ENCODE assay signal across 13 cellular contexts in the genomic region with DNA sequence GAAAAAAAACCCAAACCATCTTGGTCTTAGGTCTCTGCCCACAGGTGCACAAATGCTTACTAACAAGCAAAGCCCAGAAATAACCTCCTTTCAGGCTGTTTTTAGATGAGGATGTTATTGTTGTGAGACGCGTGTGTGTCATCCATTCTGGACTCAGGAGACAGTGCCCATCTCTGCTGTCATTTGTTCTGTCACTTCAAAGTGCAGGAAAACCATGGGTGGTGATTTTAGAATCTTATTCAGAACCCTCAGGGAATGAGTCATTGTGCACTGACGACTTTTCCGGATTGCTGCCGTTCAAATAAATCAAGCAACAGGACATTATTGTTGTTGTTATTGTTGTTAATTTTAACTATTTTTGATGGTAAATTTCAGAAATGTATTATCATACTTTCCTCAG.
DNase-seq lines count a peak whose midpoint lies in the region; ATAC-seq, FAIRE-seq and TF ChIP-seq lines count a peak whose summit lies in the region.
"Had no signal": no experiment of that assay in that cellular context is flagged by ENCODE, and none has a peak within 500 bp of the region (broad histone marks: within the 10 kb centered on the region; RNA-seq: fewer than 3 reads in every experiment).

No MANE protein-coding gene starts in this region.

- H3K36me3 Mint-ChIP-seq in activated T-cell treated with anti-CD3 and anti-CD28 coated beads, Interleukin-2, amount 50 U/mL, for 4 hours (ENCODE audit: insufficient read depth), result no peaks in the 10 kb centered on the region
- no peaks in the 10 kb centered on the region for H3K36me3 Mint-ChIP-seq in activated T-helper 17 cell treated with anti-CD3 and anti-CD28 coated beads, Interleukin-2, amount 50 U/mL, for 72 hours (ENCODE audit: low read depth)

- FAIRE-seq in H54 (lab: Jason Lieb, UNC), result peak; percentile 61

- no peak overlapping the region for H3K4me3 Mint-ChIP-seq in activated T-cell treated with anti-CD3 and anti-CD28 coated beads, Interleukin-2, amount 50 U/mL, for 4 hours
- H3K4me3 Mint-ChIP-seq in activated T-helper 17 cell treated with anti-CD3 and anti-CD28 coated beads, Interleukin-2, amount 50 U/mL, for 72 hours, result peak overlapping the region; percentile 57

- TF ChIP-seq CTCF in parathyroid adenoma (IDR thresholded peaks at IDR 0.05), result no peak

- peak overlapping the region; percentile 86 for H3K27ac Mint-ChIP-seq in activated T-helper 17 cell treated with anti-CD3 and anti-CD28 coated beads, Interleukin-2, amount 50 U/mL, for 72 hours

- H3K4me3 ChIP-seq in parathyroid adenoma (ENCODE audit: low read depth, low read length), result no peak overlapping the region
- H3K4me3 ChIP-seq: cardiac muscle cell, transverse colon had no signal

- H2AFZ ChIP-seq in parathyroid adenoma, result no peak overlapping the region

- H3K4me1 Mint-ChIP-seq in activated T-cell treated with anti-CD3 and anti-CD28 coated beads, Interleukin-2, amount 50 U/mL, for 4 hours (ENCODE audit: low read depth), result peaks cover 19% of the 10 kb centered on the region
- peaks cover 23% of the 10 kb centered on the region for H3K4me1 Mint-ChIP-seq in activated T-helper 17 cell treated with anti-CD3 and anti-CD28 coated beads, Interleukin-2, amount 50 U/mL, for 72 hours

- no peaks in the 10 kb centered on the region for H3K4me1 ChIP-seq in parathyroid adenoma

- H3K27me3 Mint-ChIP-seq in activated T-cell treated with anti-CD3 and anti-CD28 coated beads, Interleukin-2, amount 50 U/mL, for 4 hours (ENCODE audit: low read depth), result peaks cover 6% of the 10 kb centered on the region
- peaks cover 3% of the 10 kb centered on the region for H3K27me3 Mint-ChIP-seq in activated T-helper 17 cell treated with anti-CD3 and anti-CD28 coated beads, Interleukin-2, amount 50 U/mL, for 72 hours

- no peaks in the 10 kb centered on the region for H3K79me2 ChIP-seq in parathyroid adenoma

- H3K9me3 ChIP-seq in parathyroid adenoma (ENCODE audit: control insufficient read depth, low read length), result no peaks in the 10 kb centered on the region
- H3K9me3 ChIP-seq: transverse colon had no signal

- no peak overlapping the region for H3K4me2 ChIP-seq in parathyroid adenoma (ENCODE audit: low read length)
- H3K4me2 ChIP-seq: KMS-11 had no signal

- no peaks in the 10 kb centered on the region for H3K27me3 ChIP-seq in parathyroid adenoma (ENCODE audit: control insufficient read depth, insufficient read depth, low read length)
- H3K27me3 ChIP-seq: cardiac muscle cell, transverse colon had no signal

- no peak for DNase-seq in activated T-cell treated with anti-CD3 and anti-CD28 coated beads, Interleukin-2, amount 50 U/mL, for 4 hours
- no peak for DNase-seq in activated T-cell treated with anti-CD3 and anti-CD28 coated beads, Interleukin-2, amount 50 U/mL, for 48 hours
- DNase-seq in H54 (ENCODE audit: insufficient read length, low spot score) (no peak), cerebellar nuclear complex (lab: John Stamatoyannopoulos, UW) (no peak), NCI-H2196 treated with DMSO at 0.1 percent for 48 hours (lab: John Stamatoyannopoulos, UW; ENCODE audit: unreplicated experiment) (no peak), C1 segment of cervical spinal cord (lab: John Stamatoyannopoulos, UW) (no peak)
- DNase-seq: NCI-H2081, right cardiac atrium, transverse colon had no signal

- no peak overlapping the region for H3K9ac ChIP-seq in parathyroid adenoma
- H3K9ac ChIP-seq: KMS-11 had no signal

- H3K27ac ChIP-seq in parathyroid adenoma, result peak overlapping the region; percentile 45
- H3K27ac ChIP-seq: cardiac muscle cell, KMS-11, transverse colon had no signal

- H3K36me3 ChIP-seq in parathyroid adenoma (ENCODE audit: control insufficient read depth, insufficient read depth, low read length), result no peaks in the 10 kb centered on the region
- H3K36me3 ChIP-seq: cardiac muscle cell, transverse colon had no signal

- no peak for TF ChIP-seq POLR2A in H54 (IDR thresholded peaks at IDR 0.05; ENCODE audit: low read depth, low read length)

- no peaks in the 10 kb centered on the region for H3K9me3 Mint-ChIP-seq in activated T-cell treated with anti-CD3 and anti-CD28 coated beads, Interleukin-2, amount 50 U/mL, for 4 hours
- H3K9me3 Mint-ChIP-seq in activated T-helper 17 cell treated with anti-CD3 and anti-CD28 coated beads, Interleukin-2, amount 50 U/mL, for 72 hours, result peaks cover 8% of the 10 kb centered on the region

- peak; percentile 63 to 78 for ATAC-seq in activated T-cell treated with anti-CD3 and anti-CD28 coated beads, Interleukin-2, amount 50 U/mL, for 4 hours
- ATAC-seq in activated T-helper 17 cell treated with anti-CD3 and anti-CD28 coated beads, Interleukin-2, amount 50 U/mL, for 72 hours (replicated peaks), result peak; percentile 99
